In the genomic region with DNA sequence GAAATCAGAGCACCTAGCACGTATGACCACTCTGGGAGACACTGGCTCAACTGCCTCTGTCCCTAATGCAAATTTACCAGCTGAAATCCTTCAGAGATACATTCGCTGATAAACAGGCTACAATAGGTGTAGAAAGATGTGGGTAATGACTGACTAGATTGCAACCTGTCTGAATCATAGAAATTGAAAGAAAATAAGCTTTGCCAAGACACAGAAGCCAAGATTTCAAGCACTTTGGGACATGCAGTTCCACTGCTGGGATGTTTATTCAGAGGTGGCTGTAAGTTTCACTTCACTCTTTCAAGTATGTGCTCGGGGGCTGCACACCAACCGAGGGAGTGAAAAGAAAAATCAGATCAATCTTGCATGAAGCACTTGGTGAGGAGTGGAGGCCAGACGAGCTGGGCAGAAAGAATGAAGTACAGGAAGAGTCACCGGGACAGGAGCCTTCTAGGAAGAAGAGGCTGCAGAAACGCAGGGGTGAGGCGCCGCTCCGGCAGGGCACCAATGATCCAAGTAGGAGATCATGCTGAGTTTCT, we compare ENCODE assay signal across 9 cellular contexts.
A peak's percentile ranks its signal among the peaks of the same experiment; 100 is the strongest.
DNase-seq lines count a peak whose midpoint lies in the region; ATAC-seq and TF ChIP-seq lines count a peak whose summit lies in the region.
"Had no signal": no experiment of that assay in that cellular context is flagged by ENCODE, and none has a peak within 500 bp of the region (broad histone marks: within the 10 kb centered on the region; RNA-seq: fewer than 3 reads in every experiment).

No MANE protein-coding gene starts in this region.

- intact Hi-C loops in A673 (cut with micrococcal nuclease; ENCODE audit: unreplicated experiment), result no loop called here

- BruUV-seq in A673 (replicated peaks; lab: Mats Ljungman, UMichigan), result no TSS peak

- H3K27me3 ChIP-seq in HUES64 (ENCODE audit: insufficient read depth, low read length), result no peaks in the 10 kb centered on the region
- H3K27me3 ChIP-seq in kidney epithelial cell (ENCODE audit: control insufficient read depth, insufficient read depth, low read length), result no peaks in the 10 kb centered on the region
- H3K27me3 ChIP-seq in SJCRH30, result no peaks in the 10 kb centered on the region
- no peaks in the 10 kb centered on the region for H3K27me3 ChIP-seq in A673 (replicated peaks; ENCODE audit: insufficient read depth, low read depth, low read length, poor library complexity)

- no peak overlapping the region for H3K9ac ChIP-seq in HUES64 (ENCODE audit: low read depth, low read length)

- H3K4me3 ChIP-seq in GM08714 (ENCODE audit: low read length), result peak overlapping the region; percentile 13
- no peak overlapping the region for H3K4me3 ChIP-seq in HUES64 (ENCODE audit: low read length)
- no peak overlapping the region for H3K4me3 ChIP-seq in kidney epithelial cell (ENCODE audit: low read depth, low read length)
- H3K4me3 ChIP-seq in SJCRH30, result no peak overlapping the region
- no peak overlapping the region for H3K4me3 ChIP-seq in A673 (ENCODE audit: low read depth, low read length, poor library complexity, severe bottlenecking)

- POLR2A ChIA-PET in A673 (lab: Charles Lee; ENCODE audit: low non-redundant PET), result no interaction called here

- 62% methylated on average over 10 of the region's 10 CpGs for WGBS in HUES64

- ATAC-seq in GM21526 (IDR thresholded peaks at IDR 0.05; ENCODE audit: low FRiP score, unreplicated experiment), result peak; percentile 60

- peak; percentile 16 for DNase-seq in kidney epithelial cell (ENCODE audit: low read depth)
- DNase-seq in SJCRH30, result no peak
- DNase-seq in 8988T, result no peak
- DNase-seq in H4 (ENCODE audit: low spot score), result no peak
- no peak for DNase-seq in A673 (ENCODE audit: low spot score)
- DNase-seq: NCI-H1694 treated with DMSO at 0.1 percent for 48 hours had no signal

- CTCF ChIA-PET in A673 (lab: Charles Lee), result no interaction called here

- TF ChIP-seq CTCF in kidney epithelial cell (IDR thresholded peaks at IDR 0.05; ENCODE audit: insufficient read depth, low read length, poor library complexity, severe bottlenecking) (no peak), A673 (conservative IDR thresholded peaks at IDR 0.05; ENCODE audit: low read depth, low read length) (no peak)

- H3K4me1 ChIP-seq in HUES64 (ENCODE audit: insufficient read depth, low read length), result peaks cover 13% of the 10 kb centered on the region; the same call in 1 of the 2 replicates
- H3K4me1 ChIP-seq in SJCRH30, result no peaks in the 10 kb centered on the region
- no peaks in the 10 kb centered on the region for H3K4me1 ChIP-seq in A673 (ENCODE audit: insufficient read depth, low read length, poor library complexity, severe bottlenecking)

- H3K27ac ChIP-seq in HUES64 (ENCODE audit: low read depth, low read length) (peak overlapping the region; percentile 22; the same call in 1 of the 2 replicates), SJCRH30 (no peak overlapping the region), A673 (ENCODE audit: low read depth, low read length, poor library complexity, severe bottlenecking) (no peak overlapping the region)

- no peaks in the 10 kb centered on the region for H3K36me3 ChIP-seq in HUES64 (ENCODE audit: insufficient read depth, low read length)
- no peaks in the 10 kb centered on the region for H3K36me3 ChIP-seq in kidney epithelial cell (ENCODE audit: control insufficient read depth, insufficient read depth, low read length)
- no peaks in the 10 kb centered on the region for H3K36me3 ChIP-seq in SJCRH30
- no peaks in the 10 kb centered on the region for H3K36me3 ChIP-seq in A673 (ENCODE audit: insufficient read depth, low read length, poor library complexity, severe bottlenecking)

- H3K9me3 ChIP-seq in HUES64 (ENCODE audit: insufficient read depth, low read depth, low read length), result no peaks in the 10 kb centered on the region
- no peaks in the 10 kb centered on the region for H3K9me3 ChIP-seq in SJCRH30 (replicated peaks)
- H3K9me3 ChIP-seq in A673 (ENCODE audit: low read depth, low read length, poor library complexity, severe bottlenecking), result no peaks in the 10 kb centered on the region
